ENCODE assay signal across 2 cellular contexts in the genomic region with DNA sequence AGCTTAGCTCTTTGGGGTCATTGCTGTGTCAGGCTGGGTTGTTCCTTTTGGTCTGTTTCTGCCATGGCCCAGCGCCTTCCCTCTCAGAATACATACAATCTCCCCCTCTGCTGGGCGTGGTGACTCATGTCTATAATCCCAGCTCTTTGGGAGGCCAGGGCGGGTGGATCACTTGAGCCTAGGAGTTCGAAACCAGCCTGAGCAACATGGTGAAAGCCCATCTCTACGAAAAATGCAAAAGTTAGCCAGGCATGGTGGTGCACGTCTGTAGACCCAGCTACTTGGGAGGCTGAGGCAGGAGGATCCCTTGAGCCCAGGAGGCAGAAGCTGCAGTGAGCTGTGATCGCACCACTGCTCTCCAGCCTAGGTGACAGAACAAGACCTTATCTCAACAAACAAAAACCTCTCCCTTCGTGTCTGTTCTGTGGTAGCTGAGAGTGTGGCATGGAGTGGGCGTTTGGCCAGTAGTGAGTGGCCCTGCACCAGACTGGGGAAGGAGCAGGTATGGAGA.
TF ChIP-seq lines count a peak whose summit lies in the region.

No MANE protein-coding gene starts in this region.

TF ChIP-seq in SK-N-SH treated with all-trans-retinoic acid at 6 μM for 48 hours, 23 proteins besides CTCF, POLR2A, EP300 and RAD21:
- TF ChIP-seq BACH2 (CRISPR knock-in tag; IDR thresholded peaks at IDR 0.05; ENCODE audit: borderline replicate concordance) (no peak), ZNF8 (CRISPR knock-in tag; IDR thresholded peaks at IDR 0.05) (no peak), PATZ1 (CRISPR knock-in tag; IDR thresholded peaks at IDR 0.05; ENCODE audit: borderline replicate concordance) (no peak), TOX (CRISPR knock-in tag; IDR thresholded peaks at IDR 0.05; ENCODE audit: borderline replicate concordance) (no peak), ARNTL (CRISPR knock-in tag; IDR thresholded peaks at IDR 0.05; ENCODE audit: borderline replicate concordance, low read depth) (no peak), PPARA (CRISPR knock-in tag; IDR thresholded peaks at IDR 0.05; ENCODE audit: borderline replicate concordance) (no peak), TCF4 (CRISPR knock-in tag; IDR thresholded peaks at IDR 0.05; ENCODE audit: borderline replicate concordance) (no peak), POU6F1 (CRISPR knock-in tag; IDR thresholded peaks at IDR 0.05; ENCODE audit: borderline replicate concordance, low read depth) (no peak), ZC3H10 (CRISPR knock-in tag; IDR thresholded peaks at IDR 0.05) (no peak), CSDC2 (CRISPR knock-in tag; IDR thresholded peaks at IDR 0.05) (no peak), ISL1 (CRISPR knock-in tag; IDR thresholded peaks at IDR 0.05) (no peak), SNAI2 (CRISPR knock-in tag; IDR thresholded peaks at IDR 0.05) (no peak), ZFP30 (CRISPR knock-in tag; IDR thresholded peaks at IDR 0.05) (no peak), GLIS3 (CRISPR knock-in tag; IDR thresholded peaks at IDR 0.05) (no peak)
- TF ChIP-seq, protein P1, sequence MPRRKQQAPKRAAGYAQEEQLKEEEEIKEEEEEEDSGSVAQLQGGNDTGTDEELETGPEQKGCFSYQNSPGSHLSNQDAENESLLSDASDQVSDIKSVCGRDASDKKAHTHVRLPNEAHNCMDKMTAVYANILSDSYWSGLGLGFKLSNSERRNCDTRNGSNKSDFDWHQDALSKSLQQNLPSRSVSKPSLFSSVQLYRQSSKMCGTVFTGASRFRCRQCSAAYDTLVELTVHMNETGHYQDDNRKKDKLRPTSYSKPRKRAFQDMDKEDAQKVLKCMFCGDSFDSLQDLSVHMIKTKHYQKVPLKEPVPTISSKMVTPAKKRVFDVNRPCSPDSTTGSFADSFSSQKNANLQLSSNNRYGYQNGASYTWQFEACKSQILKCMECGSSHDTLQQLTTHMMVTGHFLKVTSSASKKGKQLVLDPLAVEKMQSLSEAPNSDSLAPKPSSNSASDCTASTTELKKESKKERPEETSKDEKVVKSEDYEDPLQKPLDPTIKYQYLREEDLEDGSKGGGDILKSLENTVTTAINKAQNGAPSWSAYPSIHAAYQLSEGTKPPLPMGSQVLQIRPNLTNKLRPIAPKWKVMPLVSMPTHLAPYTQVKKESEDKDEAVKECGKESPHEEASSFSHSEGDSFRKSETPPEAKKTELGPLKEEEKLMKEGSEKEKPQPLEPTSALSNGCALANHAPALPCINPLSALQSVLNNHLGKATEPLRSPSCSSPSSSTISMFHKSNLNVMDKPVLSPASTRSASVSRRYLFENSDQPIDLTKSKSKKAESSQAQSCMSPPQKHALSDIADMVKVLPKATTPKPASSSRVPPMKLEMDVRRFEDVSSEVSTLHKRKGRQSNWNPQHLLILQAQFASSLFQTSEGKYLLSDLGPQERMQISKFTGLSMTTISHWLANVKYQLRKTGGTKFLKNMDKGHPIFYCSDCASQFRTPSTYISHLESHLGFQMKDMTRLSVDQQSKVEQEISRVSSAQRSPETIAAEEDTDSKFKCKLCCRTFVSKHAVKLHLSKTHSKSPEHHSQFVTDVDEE (CRISPR knock-in tag; IDR thresholded peaks at IDR 0.05), result no peak
TF ChIP-seq in SK-N-SH treated with all-trans-retinoic acid at 6 μM for 48 hours: peak in this region for 0.

TF ChIP-seq in SK-N-SH, 30 proteins besides CTCF, POLR2A, EP300 and RAD21:
- TF ChIP-seq, protein P2, sequence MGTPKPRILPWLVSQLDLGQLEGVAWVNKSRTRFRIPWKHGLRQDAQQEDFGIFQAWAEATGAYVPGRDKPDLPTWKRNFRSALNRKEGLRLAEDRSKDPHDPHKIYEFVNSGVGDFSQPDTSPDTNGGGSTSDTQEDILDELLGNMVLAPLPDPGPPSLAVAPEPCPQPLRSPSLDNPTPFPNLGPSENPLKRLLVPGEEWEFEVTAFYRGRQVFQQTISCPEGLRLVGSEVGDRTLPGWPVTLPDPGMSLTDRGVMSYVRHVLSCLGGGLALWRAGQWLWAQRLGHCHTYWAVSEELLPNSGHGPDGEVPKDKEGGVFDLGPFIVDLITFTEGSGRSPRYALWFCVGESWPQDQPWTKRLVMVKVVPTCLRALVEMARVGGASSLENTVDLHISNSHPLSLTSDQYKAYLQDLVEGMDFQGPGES (IDR thresholded peaks at IDR 0.05; ENCODE audit: low read depth, low read length), result no peak
- no peak for TF ChIP-seq YY1 (IDR thresholded peaks at IDR 0.05; ENCODE audit: low read depth)
- TF ChIP-seq FOXJ3 (CRISPR knock-in tag; IDR thresholded peaks at IDR 0.05), result no peak
- TF ChIP-seq, protein P3, sequence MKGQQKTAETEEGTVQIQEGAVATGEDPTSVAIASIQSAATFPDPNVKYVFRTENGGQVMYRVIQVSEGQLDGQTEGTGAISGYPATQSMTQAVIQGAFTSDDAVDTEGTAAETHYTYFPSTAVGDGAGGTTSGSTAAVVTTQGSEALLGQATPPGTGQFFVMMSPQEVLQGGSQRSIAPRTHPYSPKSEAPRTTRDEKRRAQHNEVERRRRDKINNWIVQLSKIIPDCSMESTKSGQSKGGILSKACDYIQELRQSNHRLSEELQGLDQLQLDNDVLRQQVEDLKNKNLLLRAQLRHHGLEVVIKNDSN (IDR thresholded peaks at IDR 0.05; ENCODE audit: borderline replicate concordance, low read depth), result no peak
- TF ChIP-seq, protein P4, sequence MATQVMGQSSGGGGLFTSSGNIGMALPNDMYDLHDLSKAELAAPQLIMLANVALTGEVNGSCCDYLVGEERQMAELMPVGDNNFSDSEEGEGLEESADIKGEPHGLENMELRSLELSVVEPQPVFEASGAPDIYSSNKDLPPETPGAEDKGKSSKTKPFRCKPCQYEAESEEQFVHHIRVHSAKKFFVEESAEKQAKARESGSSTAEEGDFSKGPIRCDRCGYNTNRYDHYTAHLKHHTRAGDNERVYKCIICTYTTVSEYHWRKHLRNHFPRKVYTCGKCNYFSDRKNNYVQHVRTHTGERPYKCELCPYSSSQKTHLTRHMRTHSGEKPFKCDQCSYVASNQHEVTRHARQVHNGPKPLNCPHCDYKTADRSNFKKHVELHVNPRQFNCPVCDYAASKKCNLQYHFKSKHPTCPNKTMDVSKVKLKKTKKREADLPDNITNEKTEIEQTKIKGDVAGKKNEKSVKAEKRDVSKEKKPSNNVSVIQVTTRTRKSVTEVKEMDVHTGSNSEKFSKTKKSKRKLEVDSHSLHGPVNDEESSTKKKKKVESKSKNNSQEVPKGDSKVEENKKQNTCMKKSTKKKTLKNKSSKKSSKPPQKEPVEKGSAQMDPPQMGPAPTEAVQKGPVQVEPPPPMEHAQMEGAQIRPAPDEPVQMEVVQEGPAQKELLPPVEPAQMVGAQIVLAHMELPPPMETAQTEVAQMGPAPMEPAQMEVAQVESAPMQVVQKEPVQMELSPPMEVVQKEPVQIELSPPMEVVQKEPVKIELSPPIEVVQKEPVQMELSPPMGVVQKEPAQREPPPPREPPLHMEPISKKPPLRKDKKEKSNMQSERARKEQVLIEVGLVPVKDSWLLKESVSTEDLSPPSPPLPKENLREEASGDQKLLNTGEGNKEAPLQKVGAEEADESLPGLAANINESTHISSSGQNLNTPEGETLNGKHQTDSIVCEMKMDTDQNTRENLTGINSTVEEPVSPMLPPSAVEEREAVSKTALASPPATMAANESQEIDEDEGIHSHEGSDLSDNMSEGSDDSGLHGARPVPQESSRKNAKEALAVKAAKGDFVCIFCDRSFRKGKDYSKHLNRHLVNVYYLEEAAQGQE (IDR thresholded peaks at IDR 0.05; ENCODE audit: low read depth, low read length), result no peak
- TF ChIP-seq FOXM1 (IDR thresholded peaks at IDR 0.05; ENCODE audit: low read depth), result no peak
- TF ChIP-seq RFX5 (IDR thresholded peaks at IDR 0.05; ENCODE audit: low read length), result no peak
- TF ChIP-seq TAF1 (IDR thresholded peaks at IDR 0.05; ENCODE audit: borderline replicate concordance, low read depth, low read length), result no peak
- TF ChIP-seq ZBTB33 (IDR thresholded peaks at IDR 0.05; ENCODE audit: borderline replicate concordance, low read depth), result no peak
- no peak for TF ChIP-seq POLR2AphosphoS5 (IDR thresholded peaks at IDR 0.05; ENCODE audit: low read depth, low read length)
- no peak for TF ChIP-seq USF2 (IDR thresholded peaks at IDR 0.05; ENCODE audit: borderline replicate concordance, low read depth, low read length)
- TF ChIP-seq SIN3A (IDR thresholded peaks at IDR 0.05; ENCODE audit: borderline replicate concordance, low read depth, low read length), result no peak
- no peak for TF ChIP-seq CHD2 (IDR thresholded peaks at IDR 0.05; ENCODE audit: low read length, partially characterized antibody)
- TF ChIP-seq MXI1 (IDR thresholded peaks at IDR 0.05; ENCODE audit: low read depth, low read length), result no peak
- no peak for TF ChIP-seq GABPA (IDR thresholded peaks at IDR 0.05; ENCODE audit: low read depth)
